ENCODE assay signal across 8 cellular contexts in the genomic region with DNA sequence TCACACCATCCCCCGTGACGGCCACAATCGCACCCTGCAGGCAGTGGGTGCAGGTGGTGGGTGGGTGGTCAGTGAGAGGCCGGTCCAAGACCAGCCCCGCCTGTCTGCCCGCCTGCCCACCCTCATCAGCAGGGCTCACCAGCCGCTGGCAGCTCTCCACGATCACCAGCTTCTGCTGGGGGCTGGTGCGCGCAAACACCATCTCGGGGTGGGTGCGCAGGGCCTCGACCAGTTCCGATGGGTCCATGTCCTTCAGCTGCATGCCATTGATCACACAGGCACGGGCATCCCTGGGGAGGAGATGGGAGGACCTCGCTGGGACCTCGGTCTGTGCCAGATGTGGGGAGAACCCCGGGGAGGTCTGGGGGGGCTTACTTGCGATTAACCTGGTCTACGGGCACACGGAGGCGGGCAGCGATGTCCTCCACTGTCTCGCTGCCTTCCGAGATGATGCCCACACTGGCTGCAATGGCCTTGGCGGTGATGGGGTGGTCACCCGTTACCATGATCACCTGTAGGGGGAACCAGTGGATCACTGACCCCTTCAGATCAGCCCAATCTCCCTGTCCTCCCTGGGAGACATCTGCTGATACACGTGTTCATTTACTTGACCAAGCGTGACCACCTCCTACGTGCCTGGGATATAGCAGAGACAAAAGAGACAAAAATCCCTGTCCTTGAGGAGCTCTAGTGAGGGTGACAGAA. TPM values are rescaled to one million over a fixed set of nuclear protein-coding genes. Genes with fewer than 3 reads are reported as not detected.
DNase-seq lines count a peak whose midpoint lies in the region; ATAC-seq and TF ChIP-seq lines count a peak whose summit lies in the region.

No MANE protein-coding gene starts in this region.

- no peak for ATAC-seq in HG03159 (IDR thresholded peaks at IDR 0.05; ENCODE audit: unreplicated experiment)

- H3K9me3 ChIP-seq in AG04450 (ENCODE audit: control insufficient read depth, insufficient read depth, low read length) = peaks cover 10% of the 10 kb centered on the region; the same call in 1 of the 2 replicates
- H3K9me3 ChIP-seq in OCI-LY1 (ENCODE audit: low read length) = no peaks in the 10 kb centered on the region

- no peaks in the 10 kb centered on the region for H3K9me2 ChIP-seq in OCI-LY1 (ENCODE audit: low read depth, low read length)

- no peak overlapping the region for H2AFZ ChIP-seq in OCI-LY1 (ENCODE audit: low read length)

- H3K4me2 ChIP-seq in OCI-LY1 (ENCODE audit: low read length) = no peak overlapping the region

- POLR2A ChIA-PET in AG04450 (lab: Yijun Ruan, JAX) = no interaction called here

- H3K4me1 ChIP-seq in OCI-LY1 (ENCODE audit: insufficient read depth, low read length, severe bottlenecking) = peaks cover 11% of the 10 kb centered on the region

- no peaks in the 10 kb centered on the region for H4K20me1 ChIP-seq in OCI-LY1 (ENCODE audit: insufficient read depth, low read length)

- no peaks in the 10 kb centered on the region for H3K79me2 ChIP-seq in OCI-LY1 (ENCODE audit: insufficient read depth, low read length)

- CTCF ChIA-PET in AG04450 (lab: Charles Lee) = interaction anchor here (0.6 kb wide), 1 partner anchor 106 kb away, joined by 3 read pairs; no protein-coding TSS in a partner anchor

- no peak overlapping the region for H3K9ac ChIP-seq in OCI-LY1 (ENCODE audit: low read length)

- DNase-seq in AG04450 (ENCODE audit: low read depth, low spot score) = no peak
- DNase-seq in GM20000 (ENCODE audit: low spot score) = peak; percentile 64
- peak; percentile 15 for DNase-seq in fibroblast of peridontal ligament (ENCODE audit: extremely low read depth)
- DNase-seq in ureter (ENCODE audit: low spot score) = no peak
- DNase-seq in mesenteric fat pad (ENCODE audit: low spot score) = no peak
- no peak for DNase-seq in activated gamma-delta T cell treated with Interleukin-2 at 50 U/mL for 16 hours

- H3K27me3 ChIP-seq in AG04450 (ENCODE audit: control insufficient read depth, insufficient read depth, low read length) (peaks cover 13% of the 10 kb centered on the region), OCI-LY1 (ENCODE audit: insufficient read depth, low read length) (no peaks in the 10 kb centered on the region; the same call in none of the 2 replicates)

- H3K36me3 ChIP-seq in OCI-LY1 (ENCODE audit: insufficient read depth, low read length) = no peaks in the 10 kb centered on the region

- H3F3A ChIP-seq in OCI-LY1 (ENCODE audit: insufficient read depth, low read length) = no peaks in the 10 kb centered on the region

- H3K4me3 ChIP-seq in AG04450 (ENCODE audit: low read depth, low read length) (no peak overlapping the region), OCI-LY1 (ENCODE audit: low read depth, low read length, poor library complexity, severe bottlenecking) (no peak overlapping the region)

- no peak overlapping the region for H3K27ac ChIP-seq in AG04450 (ENCODE audit: low read depth, low read length)
- H3K27ac ChIP-seq in OCI-LY1 (ENCODE audit: low read depth, low read length, poor library complexity, severe bottlenecking) = no peak overlapping the region

- TF ChIP-seq CTCF in AG04450 (IDR thresholded peaks at IDR 0.05; ENCODE audit: low read depth, low read length) (peak; percentile 24; the same call in 1 of the 2 replicates), GM20000 (IDR thresholded peaks at IDR 0.05; ENCODE audit: extremely low read depth, missing control alignments) (no peak), OCI-LY1 (IDR thresholded peaks at IDR 0.05; ENCODE audit: low read length) (peak; percentile 44; the same call in 1 of the 2 replicates)

RNA-seq across cellular contexts. Expression of a gene that starts 8.0 kb away (rescaled TPM):
- not detected in 2 replicates for polyA plus RNA-seq in AG04450 (2011; rRNA removed)
- polyA minus RNA-seq in AG04450 (2011; rRNA and poly(A)+ RNA removed) = not detected in 2 replicates
- not detected for total RNA-seq in ureter
- total RNA-seq in mesenteric fat pad = not detected

RNA-seq across cellular contexts. Expression of a gene that starts 10.0 kb away (rescaled TPM):
- 88.7 and 116 TPM in 2 replicates for polyA plus RNA-seq in AG04450 (2011; rRNA removed)
- polyA minus RNA-seq in AG04450 (2011; rRNA and poly(A)+ RNA removed) = 86.7 and 110 TPM in 2 replicates
- total RNA-seq in ureter = 113 TPM
- total RNA-seq in mesenteric fat pad = 86.8 TPM

RNA-seq across cellular contexts. Expression of a gene that starts 22.2 kb away (rescaled TPM):
- not detected in 2 replicates for polyA plus RNA-seq in AG04450 (2011; rRNA removed)
- not detected in 2 replicates for polyA minus RNA-seq in AG04450 (2011; rRNA and poly(A)+ RNA removed)
- not detected for total RNA-seq in ureter
- total RNA-seq in mesenteric fat pad = not detected

RNA-seq across cellular contexts. Expression of a gene that starts 27.3 kb away (rescaled TPM):
- 1.8 and 2.1 TPM in 2 replicates for polyA plus RNA-seq in AG04450 (2011; rRNA removed)
- polyA minus RNA-seq in AG04450 (2011; rRNA and poly(A)+ RNA removed) = 0.30 and 1.1 TPM in 2 replicates
- total RNA-seq in ureter = not detected
- not detected for total RNA-seq in mesenteric fat pad

RNA-seq across cellular contexts. Expression of a gene that starts 30.5 kb away (rescaled TPM):
- polyA plus RNA-seq in AG04450 (2011; rRNA removed) = not detected in 2 replicates
- polyA minus RNA-seq in AG04450 (2011; rRNA and poly(A)+ RNA removed) = not detected in 2 replicates
- not detected for total RNA-seq in ureter
- not detected for total RNA-seq in mesenteric fat pad

Comparison
In these comparisons a context has a peak if more than half of its experiments do, and no peak if none do; other contexts are left out.
1. DNase-seq: peak in GM20000 (single experiment) and fibroblast of peridontal ligament (single experiment); none in AG04450 (single experiment), ureter (single experiment), mesenteric fat pad (single experiment) and activated gamma-delta T cell treated with Interleukin-2 at 50 U/mL for 16 hours (single experiment).